ENCODE assay signal across 1 cellular context in the genomic region with DNA sequence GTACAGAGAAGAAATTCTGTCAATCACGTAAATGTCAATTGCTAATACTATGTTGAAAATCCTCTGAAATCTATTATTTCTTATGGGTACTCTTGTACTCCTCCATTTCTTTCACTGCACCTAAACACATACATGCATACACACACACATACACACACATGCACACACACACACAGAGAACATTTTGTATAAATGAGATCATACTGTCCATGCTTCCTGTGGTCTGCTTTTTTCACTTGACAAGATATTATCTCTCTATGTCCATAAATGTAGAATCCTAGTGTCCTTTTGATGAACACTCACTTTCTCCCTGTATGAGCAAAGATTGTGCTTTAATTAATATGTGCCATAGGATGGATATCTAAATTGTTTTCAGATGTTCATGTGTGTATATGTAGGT.
TF ChIP-seq lines count a peak whose summit lies in the region.

No MANE protein-coding gene starts in this region.

TF ChIP-seq in endothelial cell of umbilical vein, 7 proteins besides CTCF, POLR2A, EP300 and RAD21:
- TF ChIP-seq JUN (IDR thresholded peaks at IDR 0.05; ENCODE audit: borderline replicate concordance, insufficient read depth, insufficient read length, low read depth) (no peak), GATA2 (IDR thresholded peaks at IDR 0.05; ENCODE audit: insufficient read depth, insufficient read length, low read depth, low read length) (no peak), FOS (IDR thresholded peaks at IDR 0.05; ENCODE audit: borderline replicate concordance, insufficient read depth, low read length) (peak; percentile 27), MAX (IDR thresholded peaks at IDR 0.05; ENCODE audit: insufficient read depth, insufficient read length) (no peak)
